12 cellular contexts compared by ENCODE assay signal in genomic region chr11:66431871-66432329, GRCh38. TPM values are rescaled to one million over a fixed set of nuclear protein-coding genes. Genes with fewer than 3 reads are reported as not detected.
"Had no signal": no experiment of that assay in that cellular context is flagged by ENCODE, and none has a peak within 500 bp of the region (broad histone marks: within the 10 kb centered on the region; RNA-seq: fewer than 3 reads in every experiment).

No MANE protein-coding gene starts in this region.

RNA-seq across cellular contexts. Expression of gene NPAS4, which starts 11.1 kb away (rescaled TPM):
- total RNA-seq: activated B cell treated with CpG ODN at 0.5 μM for 24 hours; activated CD4-positive, alpha-beta memory T cell treated with anti-CD3 and anti-CD28 coated beads for 36 hours; activated CD4-positive, alpha-beta T cell treated with anti-CD3 and anti-CD28 coated beads, Interleukin-2, amount 10 ng/mL, durations not matched to agents 24 days and 14 days; activated CD8-positive, alpha-beta memory T cell treated with anti-CD3 and anti-CD28 coated beads for 36 hours; activated naive CD4-positive, alpha-beta T cell treated with anti-CD3 and anti-CD28 coated beads for 36 hours; activated T-cell treated with anti-CD3 and anti-CD28 coated beads, Interleukin-2, amount 50 U/mL, for 4 hours; activated T-cell treated with anti-CD3 and anti-CD28 coated beads, Interleukin-2, amount 50 U/mL, for 72 hours; activated T-helper 1 cell treated with anti-CD3 and anti-CD28 coated beads, Interleukin-12 subunit alpha, Interleukin-12 subunit beta, Interleukin-2, Interleukin-4 antibody, amounts not matched to agents 30 ng/mL and 10 ng/mL and 1 ng/mL, durations not matched to agents 14 hours and 24 hours and 36 hours; body of pancreas; breast epithelium; cardiac septum; T-helper 17 cell had no signal
